Comparison of ENCODE assay signal across 1 cellular context in genomic region chr12:50148011-50148410, GRCh38. TPM values are rescaled to one million over a fixed set of nuclear protein-coding genes. Genes with fewer than 3 reads are reported as not detected.
"Had no signal": no experiment of that assay in that cellular context is flagged by ENCODE, and none has a peak within 500 bp of the region (broad histone marks: within the 10 kb centered on the region; RNA-seq: fewer than 3 reads in every experiment).

No MANE protein-coding gene starts in this region.

RNA-seq across cellular contexts. Expression of gene GPD1, which starts 44.2 kb away (rescaled TPM):
- total RNA-seq: chondrocyte had no signal
